ENCODE assay signal across 1 cellular context in the genomic region with DNA sequence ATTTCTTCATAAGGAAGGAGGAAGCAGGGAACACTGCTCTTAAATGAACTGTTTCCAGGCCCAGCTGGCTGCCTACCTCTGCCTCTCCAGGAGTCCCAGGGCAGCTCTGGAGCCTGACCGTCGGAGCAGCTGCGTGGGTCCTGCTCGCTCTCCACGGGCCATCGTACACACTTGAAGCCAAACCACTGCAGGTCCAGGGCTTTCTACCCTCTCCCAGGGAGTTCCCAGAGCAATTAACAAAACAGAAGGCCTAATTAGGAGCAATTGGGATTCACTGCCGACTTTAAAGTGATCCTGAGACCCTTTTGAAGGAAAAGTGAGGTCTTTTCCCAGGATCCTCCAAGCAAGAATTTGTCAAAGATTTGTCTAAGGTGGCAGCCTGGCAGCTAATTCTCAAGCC.
A peak's percentile ranks its signal among the peaks of the same experiment; 100 is the strongest.
TF ChIP-seq lines count a peak whose summit lies in the region.

No MANE protein-coding gene starts in this region.

TF ChIP-seq in H1, 55 proteins besides CTCF, POLR2A, EP300 and RAD21:
- TF ChIP-seq BRCA1 (IDR thresholded peaks at IDR 0.05; ENCODE audit: low read depth, low read length) (no peak), TBP (IDR thresholded peaks at IDR 0.05; ENCODE audit: low read depth, low read length) (peak; percentile 61; the same call in 1 of the 2 replicates), RNF2 (IDR thresholded peaks at IDR 0.05; ENCODE audit: borderline replicate concordance, low read depth, low read length, missing control alignments, poor library complexity, severe bottlenecking) (no peak), NANOG (IDR thresholded peaks at IDR 0.05; ENCODE audit: insufficient read depth, low read depth, low read length, poor library complexity, severe bottlenecking) (peak; percentile 93), YY1 (IDR thresholded peaks at IDR 0.05; ENCODE audit: low read depth, low read length) (0 out of 2 replicates have a peak, but pooled peaks have one; percentile 24), BACH1 (IDR thresholded peaks at IDR 0.05; ENCODE audit: low read length) (0 out of 2 replicates have a peak, but pooled peaks have one; percentile 37), HDAC2 (IDR thresholded peaks at IDR 0.05; ENCODE audit: borderline replicate concordance in 1 of 2, low read depth in 2 of 2, low read length in 2 of 2) (0 out of 4 replicates have a peak, but pooled peaks of 1 of the 2 experiments have one; percentile 80), POU5F1 (IDR thresholded peaks at IDR 0.05; ENCODE audit: low read depth, low read length) (peak; percentile 38; the same call in 1 of the 2 replicates), SIN3A (conservative IDR thresholded peaks at IDR 0.05 in 1 of 2, IDR thresholded peaks at IDR 0.05 in 1 of 2; ENCODE audit: low read depth in 1 of 2, low read length in 2 of 2) (0 out of 4 replicates have a peak, but pooled peaks of 1 of the 2 experiments have one; percentile 21), CBX5 (IDR thresholded peaks at IDR 0.05; ENCODE audit: low read depth, low read length) (no peak)
- TF ChIP-seq, protein P1, sequence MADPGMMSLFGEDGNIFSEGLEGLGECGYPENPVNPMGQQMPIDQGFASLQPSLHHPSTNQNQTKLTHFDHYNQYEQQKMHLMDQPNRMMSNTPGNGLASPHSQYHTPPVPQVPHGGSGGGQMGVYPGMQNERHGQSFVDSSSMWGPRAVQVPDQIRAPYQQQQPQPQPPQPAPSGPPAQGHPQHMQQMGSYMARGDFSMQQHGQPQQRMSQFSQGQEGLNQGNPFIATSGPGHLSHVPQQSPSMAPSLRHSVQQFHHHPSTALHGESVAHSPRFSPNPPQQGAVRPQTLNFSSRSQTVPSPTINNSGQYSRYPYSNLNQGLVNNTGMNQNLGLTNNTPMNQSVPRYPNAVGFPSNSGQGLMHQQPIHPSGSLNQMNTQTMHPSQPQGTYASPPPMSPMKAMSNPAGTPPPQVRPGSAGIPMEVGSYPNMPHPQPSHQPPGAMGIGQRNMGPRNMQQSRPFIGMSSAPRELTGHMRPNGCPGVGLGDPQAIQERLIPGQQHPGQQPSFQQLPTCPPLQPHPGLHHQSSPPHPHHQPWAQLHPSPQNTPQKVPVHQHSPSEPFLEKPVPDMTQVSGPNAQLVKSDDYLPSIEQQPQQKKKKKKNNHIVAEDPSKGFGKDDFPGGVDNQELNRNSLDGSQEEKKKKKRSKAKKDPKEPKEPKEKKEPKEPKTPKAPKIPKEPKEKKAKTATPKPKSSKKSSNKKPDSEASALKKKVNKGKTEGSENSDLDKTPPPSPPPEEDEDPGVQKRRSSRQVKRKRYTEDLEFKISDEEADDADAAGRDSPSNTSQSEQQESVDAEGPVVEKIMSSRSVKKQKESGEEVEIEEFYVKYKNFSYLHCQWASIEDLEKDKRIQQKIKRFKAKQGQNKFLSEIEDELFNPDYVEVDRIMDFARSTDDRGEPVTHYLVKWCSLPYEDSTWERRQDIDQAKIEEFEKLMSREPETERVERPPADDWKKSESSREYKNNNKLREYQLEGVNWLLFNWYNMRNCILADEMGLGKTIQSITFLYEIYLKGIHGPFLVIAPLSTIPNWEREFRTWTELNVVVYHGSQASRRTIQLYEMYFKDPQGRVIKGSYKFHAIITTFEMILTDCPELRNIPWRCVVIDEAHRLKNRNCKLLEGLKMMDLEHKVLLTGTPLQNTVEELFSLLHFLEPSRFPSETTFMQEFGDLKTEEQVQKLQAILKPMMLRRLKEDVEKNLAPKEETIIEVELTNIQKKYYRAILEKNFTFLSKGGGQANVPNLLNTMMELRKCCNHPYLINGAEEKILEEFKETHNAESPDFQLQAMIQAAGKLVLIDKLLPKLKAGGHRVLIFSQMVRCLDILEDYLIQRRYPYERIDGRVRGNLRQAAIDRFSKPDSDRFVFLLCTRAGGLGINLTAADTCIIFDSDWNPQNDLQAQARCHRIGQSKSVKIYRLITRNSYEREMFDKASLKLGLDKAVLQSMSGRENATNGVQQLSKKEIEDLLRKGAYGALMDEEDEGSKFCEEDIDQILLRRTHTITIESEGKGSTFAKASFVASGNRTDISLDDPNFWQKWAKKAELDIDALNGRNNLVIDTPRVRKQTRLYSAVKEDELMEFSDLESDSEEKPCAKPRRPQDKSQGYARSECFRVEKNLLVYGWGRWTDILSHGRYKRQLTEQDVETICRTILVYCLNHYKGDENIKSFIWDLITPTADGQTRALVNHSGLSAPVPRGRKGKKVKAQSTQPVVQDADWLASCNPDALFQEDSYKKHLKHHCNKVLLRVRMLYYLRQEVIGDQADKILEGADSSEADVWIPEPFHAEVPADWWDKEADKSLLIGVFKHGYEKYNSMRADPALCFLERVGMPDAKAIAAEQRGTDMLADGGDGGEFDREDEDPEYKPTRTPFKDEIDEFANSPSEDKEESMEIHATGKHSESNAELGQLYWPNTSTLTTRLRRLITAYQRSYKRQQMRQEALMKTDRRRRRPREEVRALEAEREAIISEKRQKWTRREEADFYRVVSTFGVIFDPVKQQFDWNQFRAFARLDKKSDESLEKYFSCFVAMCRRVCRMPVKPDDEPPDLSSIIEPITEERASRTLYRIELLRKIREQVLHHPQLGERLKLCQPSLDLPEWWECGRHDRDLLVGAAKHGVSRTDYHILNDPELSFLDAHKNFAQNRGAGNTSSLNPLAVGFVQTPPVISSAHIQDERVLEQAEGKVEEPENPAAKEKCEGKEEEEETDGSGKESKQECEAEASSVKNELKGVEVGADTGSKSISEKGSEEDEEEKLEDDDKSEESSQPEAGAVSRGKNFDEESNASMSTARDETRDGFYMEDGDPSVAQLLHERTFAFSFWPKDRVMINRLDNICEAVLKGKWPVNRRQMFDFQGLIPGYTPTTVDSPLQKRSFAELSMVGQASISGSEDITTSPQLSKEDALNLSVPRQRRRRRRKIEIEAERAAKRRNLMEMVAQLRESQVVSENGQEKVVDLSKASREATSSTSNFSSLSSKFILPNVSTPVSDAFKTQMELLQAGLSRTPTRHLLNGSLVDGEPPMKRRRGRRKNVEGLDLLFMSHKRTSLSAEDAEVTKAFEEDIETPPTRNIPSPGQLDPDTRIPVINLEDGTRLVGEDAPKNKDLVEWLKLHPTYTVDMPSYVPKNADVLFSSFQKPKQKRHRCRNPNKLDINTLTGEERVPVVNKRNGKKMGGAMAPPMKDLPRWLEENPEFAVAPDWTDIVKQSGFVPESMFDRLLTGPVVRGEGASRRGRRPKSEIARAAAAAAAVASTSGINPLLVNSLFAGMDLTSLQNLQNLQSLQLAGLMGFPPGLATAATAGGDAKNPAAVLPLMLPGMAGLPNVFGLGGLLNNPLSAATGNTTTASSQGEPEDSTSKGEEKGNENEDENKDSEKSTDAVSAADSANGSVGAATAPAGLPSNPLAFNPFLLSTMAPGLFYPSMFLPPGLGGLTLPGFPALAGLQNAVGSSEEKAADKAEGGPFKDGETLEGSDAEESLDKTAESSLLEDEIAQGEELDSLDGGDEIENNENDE (IDR thresholded peaks at IDR 0.05; ENCODE audit: insufficient replicate concordance, low read length), result peak; percentile 71
